In the genomic region with DNA sequence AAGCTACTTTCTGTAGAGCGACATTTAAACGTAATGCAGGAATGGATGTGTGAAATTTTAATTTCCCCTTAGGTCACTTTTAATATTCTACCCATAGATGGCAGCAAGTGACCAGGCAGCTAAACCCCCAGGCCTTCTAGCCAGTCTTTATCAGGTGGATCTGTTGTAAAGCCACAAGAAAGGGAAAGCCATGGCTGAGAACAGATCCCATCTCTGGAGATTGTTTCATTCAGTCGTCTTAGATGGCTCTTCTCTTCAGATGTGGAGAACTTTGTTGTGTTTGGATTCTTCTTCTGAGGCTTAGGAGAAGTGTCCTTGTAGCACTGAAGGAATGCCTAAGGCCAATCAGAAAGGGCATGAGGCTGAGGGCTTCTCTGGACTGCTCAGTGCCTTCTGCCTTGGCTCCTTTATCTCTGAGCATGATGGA, we compare ENCODE assay signal across 8 cellular contexts. TPM values are rescaled to one million over a fixed set of nuclear protein-coding genes. Genes with fewer than 3 reads are reported as not detected.
DNase-seq lines count a peak whose midpoint lies in the region; ATAC-seq and TF ChIP-seq lines count a peak whose summit lies in the region.

No MANE protein-coding gene starts in this region.

- H3K36me3 Mint-ChIP-seq in T-cell, result no peaks in the 10 kb centered on the region

- TF ChIP-seq POLR2A in breast epithelium (IDR thresholded peaks at IDR 0.05), result no peak

- TF ChIP-seq CTCF in AG09309 (IDR thresholded peaks at IDR 0.05; ENCODE audit: control insufficient read depth, insufficient read depth, low read depth, low read length, missing control alignments) (peak; percentile 76), GM13977 (IDR thresholded peaks at IDR 0.05; ENCODE audit: extremely low read depth, insufficient read depth, missing control alignments) (peak; percentile 71), breast epithelium (IDR thresholded peaks at IDR 0.05) (peak; percentile 27 to 80 (median 77))

- no peak overlapping the region for H3K27ac ChIP-seq in breast epithelium

- no peaks in the 10 kb centered on the region for H3K27me3 ChIP-seq in breast epithelium

- H3K4me3 ChIP-seq in AG09309 (ENCODE audit: control insufficient read depth, low read depth, low read length) (no peak overlapping the region), breast epithelium (no peak overlapping the region)

- intact Hi-C loops in breast epithelium (cut with DNase I; ENCODE audit: low total_unique reads), result no loop called here

- H3K36me3 ChIP-seq in breast epithelium, result no peaks in the 10 kb centered on the region

- H3K9me3 ChIP-seq in breast epithelium, result no peaks in the 10 kb centered on the region

- POLR2A ChIA-PET in T-cell (lab: Charles Lee), result interaction anchor here in 1 of 2 donors (0.6 kb wide), 1 partner anchor 189 kb away, joined by 3 read pairs; no protein-coding TSS in a partner anchor

- no peak overlapping the region for H3K27ac Mint-ChIP-seq in T-cell

- no peaks in the 10 kb centered on the region for H3K9me3 Mint-ChIP-seq in T-cell

- no peaks in the 10 kb centered on the region for H3K4me1 ChIP-seq in breast epithelium

- in situ Hi-C loops in GM13977 (cut with MboI; ENCODE audit: low pct_unique_long_range_greater_than_20kb, low sequenced_read_pairs, unreplicated experiment), result loop anchor here (10.0 kb wide), 1 partner anchor 236 kb away; no protein-coding TSS in a partner anchor

- H3K27me3 Mint-ChIP-seq in T-cell, result peaks cover 19 to 21% of the 10 kb centered on the region in 2 donors

- ATAC-seq in T-cell (replicated peaks in 1 of 4) (peak; percentile 58 to 90 (median 62)), GM18858 (IDR thresholded peaks at IDR 0.05; ENCODE audit: unreplicated experiment) (no peak)

- peak; percentile 38 for DNase-seq in AG09309 (ENCODE audit: low read depth)
- peak; percentile 76 for DNase-seq in GM13977 (ENCODE audit: low spot score)
- peak; percentile 68 for DNase-seq in NCI-H146 treated with DMSO at 0.1 percent for 48 hours (lab: John Stamatoyannopoulos, UW; ENCODE audit: unreplicated experiment)
- peak in 26 of 34 experiments; percentile 4 to 44 (median 19) for DNase-seq in T-cell
- DNase-seq in breast epithelium (ENCODE audit: low spot score in 2 of 2), result no peak
- peak; percentile 86 for DNase-seq in islet precursor cell
- peak in 2 of 3 experiments; percentile 26 to 28 for DNase-seq in stimulated activated CD4-positive, alpha-beta T cell treated with anti-CD3 and anti-CD28 coated beads, TNF-alpha, amount 100 ng/mL, for 24 hours (ENCODE audit: low read depth in 3 of 3)

- CTCF ChIA-PET in T-cell (lab: Charles Lee), result interaction anchor here (0.8 to 2.2 kb wide), 14 partner anchors 11 to 1717 kb away, joined by 3 to 8 read pairs (median 4); no protein-coding TSS in a partner anchor

- no peak overlapping the region for H3K4me3 Mint-ChIP-seq in T-cell

- peaks cover 0 to 7% (median 6%) of the 10 kb centered on the region in 3 donors for H3K4me1 Mint-ChIP-seq in T-cell

RNA-seq across cellular contexts. Expression of a gene that starts 15.8 kb away (rescaled TPM):
- under 1 TPM in 3 of 5 donors, not detected in 2; 0.16 to 0.49 (median 0.18) TPM for total RNA-seq in T-cell
- total RNA-seq in breast epithelium, result 1 to 10 TPM in 1 of 3 donors, under 1 TPM in 2; 0.66 to 1.5 (median 0.80) TPM

Comparison
In these comparisons a context has a peak if more than half of its experiments do, and no peak if none do; other contexts are left out.
1. DNase-seq: peak in AG09309 (single experiment), GM13977 (single experiment), NCI-H146 treated with DMSO at 0.1 percent for 48 hours (single experiment), T-cell (26 of 34), islet precursor cell (single experiment) and stimulated activated CD4-positive, alpha-beta T cell treated with anti-CD3 and anti-CD28 coated beads, TNF-alpha, amount 100 ng/mL, for 24 hours (2 of 3); none in breast epithelium (0 of 2).
2. Peak in every context shown above with its lines, with median percentiles within 50 percentile points of each other: CTCF ChIP-seq.